8 cellular contexts compared by ENCODE assay signal in the genomic region with DNA sequence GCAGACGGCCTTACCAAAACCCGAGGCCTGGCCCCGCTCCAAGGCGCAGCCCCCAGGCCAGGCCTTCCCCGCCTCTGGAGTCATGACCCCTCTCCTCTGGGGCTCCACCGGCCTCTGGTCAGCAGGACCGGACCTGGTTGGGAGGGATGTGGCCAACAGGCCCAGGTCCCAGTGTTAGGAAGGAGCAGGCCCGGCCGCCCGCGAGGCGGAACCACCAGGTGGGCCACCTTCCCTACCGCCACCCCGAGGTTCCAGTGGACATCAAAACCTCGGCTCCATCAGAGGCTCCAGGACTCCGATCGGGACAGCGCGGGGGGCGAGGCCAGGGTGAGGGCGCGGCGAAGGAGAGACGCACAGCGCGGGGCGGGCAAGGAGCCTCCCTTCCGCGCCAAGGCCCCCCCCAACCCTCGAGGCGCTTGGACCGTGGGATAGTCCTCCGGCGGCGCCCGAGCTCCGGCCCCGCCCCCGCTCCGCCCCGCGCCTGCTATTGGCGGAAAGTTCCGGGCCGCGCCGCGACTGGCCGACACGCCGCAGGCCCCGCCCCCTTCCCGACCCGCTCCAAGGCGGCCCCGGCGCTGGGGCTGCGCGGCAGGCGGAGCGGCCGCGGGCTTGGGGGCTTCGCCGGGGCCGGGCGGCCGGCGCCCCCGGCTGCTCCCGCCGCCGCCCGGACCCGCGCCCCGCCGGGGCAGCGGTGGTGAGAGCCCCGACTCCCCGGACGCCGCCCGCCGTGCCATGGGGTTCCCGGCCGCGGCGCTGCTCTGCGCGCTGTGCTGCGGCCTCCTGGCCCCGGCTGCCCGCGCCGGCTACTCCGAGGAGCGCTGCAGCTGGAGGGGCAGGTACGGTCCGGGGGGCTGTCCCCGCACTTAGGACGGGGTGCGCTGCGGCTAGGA. TPM values are rescaled to one million over a fixed set of nuclear protein-coding genes. Genes with fewer than 3 reads are reported as not detected.
DNase-seq lines count a peak whose midpoint lies in the region; ATAC-seq and TF ChIP-seq lines count a peak whose summit lies in the region.

A gene (plus strand): TSS at position 561 of the 890 bp plus-strand sequence. CDS start 172 bp downstream, at position 733.

- H4K20me1 ChIP-seq in OCI-LY1 (ENCODE audit: insufficient read depth, low read length): no peaks in the 10 kb centered on the region

- H3K9me3 ChIP-seq in A673 (ENCODE audit: low read depth, low read length, poor library complexity, severe bottlenecking): no peaks in the 10 kb centered on the region
- H3K9me3 ChIP-seq in OCI-LY1 (ENCODE audit: low read length): no peaks in the 10 kb centered on the region

- no peaks in the 10 kb centered on the region for H3K9me2 ChIP-seq in OCI-LY1 (ENCODE audit: low read depth, low read length)

- ATAC-seq in GM18861 (IDR thresholded peaks at IDR 0.05; ENCODE audit: unreplicated experiment) (peak; percentile 50), HG03439 (IDR thresholded peaks at IDR 0.05; ENCODE audit: unreplicated experiment) (peak; percentile 51)

- peak within 1 kb of the TSS; percentile 78 for H3K4me2 ChIP-seq in OCI-LY1 (ENCODE audit: low read length)

- H2AFZ ChIP-seq in OCI-LY1 (ENCODE audit: low read length): no peak within 1 kb of the TSS

- TF ChIP-seq CTCF in A673 (conservative IDR thresholded peaks at IDR 0.05; ENCODE audit: low read depth, low read length): no peak
- TF ChIP-seq CTCF in OCI-LY1 (IDR thresholded peaks at IDR 0.05; ENCODE audit: low read length): no peak
- no peak for TF ChIP-seq CTCF in epithelial cell of esophagus (IDR thresholded peaks at IDR 0.05; ENCODE audit: insufficient read depth, low read depth, low read length, missing control alignments)

- intact Hi-C loops in A673 (cut with micrococcal nuclease; ENCODE audit: unreplicated experiment): loop anchor here (5.0 to 10.0 kb wide), 2 partner anchors 72 to 340 kb away; a partner anchor contains a TSS

- H3K27ac ChIP-seq in A673 (ENCODE audit: low read depth, low read length, poor library complexity, severe bottlenecking) (no peak within 1 kb of the TSS), OCI-LY1 (ENCODE audit: low read depth, low read length, poor library complexity, severe bottlenecking) (no peak within 1 kb of the TSS)

- no peak within 1 kb of the TSS; the same call in 1 of the 2 replicates for H3K9ac ChIP-seq in OCI-LY1 (ENCODE audit: low read length)

- POLR2A ChIA-PET in A673 (lab: Charles Lee; ENCODE audit: low non-redundant PET): interaction anchor here (0.6 kb wide), 1 partner anchor 313 kb away, joined by 4 read pairs; a partner anchor contains a TSS

- H3K4me3 ChIP-seq in A673 (ENCODE audit: low read depth, low read length, poor library complexity, severe bottlenecking) (peak within 1 kb of the TSS; percentile 32), OCI-LY1 (ENCODE audit: low read depth, low read length, poor library complexity, severe bottlenecking) (peak within 1 kb of the TSS; percentile 57), epithelial cell of esophagus (ENCODE audit: low read length) (peak within 1 kb of the TSS; percentile 54)

- no peaks in the 10 kb centered on the region for H3K79me2 ChIP-seq in OCI-LY1 (ENCODE audit: insufficient read depth, low read length)

- H3K27me3 ChIP-seq in A673 (replicated peaks; ENCODE audit: insufficient read depth, low read depth, low read length, poor library complexity) (peaks cover 32% of the 10 kb centered on the region), OCI-LY1 (ENCODE audit: insufficient read depth, low read length) (peaks cover 23% of the 10 kb centered on the region)

- H3K4me1 ChIP-seq in A673 (ENCODE audit: insufficient read depth, low read length, poor library complexity, severe bottlenecking) (peaks cover 2% of the 10 kb centered on the region), OCI-LY1 (ENCODE audit: insufficient read depth, low read length, severe bottlenecking) (peaks cover 16% of the 10 kb centered on the region)

- BruUV-seq in A673 (replicated peaks; lab: Mats Ljungman, UMichigan): no TSS peak

- DNase-seq in A673 (ENCODE audit: low spot score) (peak; percentile 92), activated T-cell treated with anti-CD3 and anti-CD28 coated beads for 4 hours (peak; percentile 84), epithelial cell of esophagus (ENCODE audit: low read depth) (peak; percentile 93), middle frontal gyrus (ENCODE audit: extremely low spot score, low spot score) (peak; percentile 80)
- peak; percentile 79 to 81 for DNase-seq in stimulated activated CD8-positive, alpha-beta memory T cell treated with anti-CD3 and anti-CD28 coated beads, Interleukin-2, amount 100 ng/mL, for 1 hour (ENCODE audit: low read depth in 2 of 2)

- CTCF ChIA-PET in A673 (lab: Charles Lee): no interaction called here

- H3F3A ChIP-seq in OCI-LY1 (ENCODE audit: insufficient read depth, low read length): no peaks in the 10 kb centered on the region

- H3K36me3 ChIP-seq in A673 (ENCODE audit: insufficient read depth, low read length, poor library complexity, severe bottlenecking) (no peaks in the 10 kb centered on the region), OCI-LY1 (ENCODE audit: insufficient read depth, low read length) (no peaks in the 10 kb centered on the region)

RNA-seq across cellular contexts. Expression of the gene that starts here (rescaled TPM):
- 0.86 and 1.8 TPM in 2 replicates for total RNA-seq in A673 (2021)
